ENCODE assay signal across 32 cellular contexts in genomic region chr13:52670726-52671125, GRCh38.
"Had no signal": no experiment of that assay in that cellular context is flagged by ENCODE, and none has a peak within 500 bp of the region (broad histone marks: within the 10 kb centered on the region; RNA-seq: fewer than 3 reads in every experiment).

No MANE protein-coding gene starts in this region.

- H3K4me1 ChIP-seq: breast epithelium had no signal

- ATAC-seq: activated CD8-positive, alpha-beta T cell treated with anti-CD3 and anti-CD28 coated beads for 36 hours; activated naive CD4-positive, alpha-beta T cell treated with anti-CD3 and anti-CD28 coated beads, Interleukin-2, amount 50 U/mL, for 72 hours; activated T-cell treated with anti-CD3 and anti-CD28 coated beads, Interleukin-2, amount 50 U/mL, for 4 hours; activated T-cell treated with anti-CD3 and anti-CD28 coated beads, Interleukin-2, amount 50 U/mL, for 72 hours; activated T-helper 17 cell treated with anti-CD3 and anti-CD28 coated beads, Interleukin-2, amount 50 U/mL, for 72 hours; body of pancreas had no signal

- DNase-seq: activated B cell treated with CpG ODN at 0.5 μM for 24 hours; activated CD4-positive, alpha-beta memory T cell treated with anti-CD3 and anti-CD28 coated beads for 36 hours; activated CD4-positive, alpha-beta T cell treated with anti-CD3 and anti-CD28 coated beads for 4 hours; activated CD4-positive, alpha-beta T cell treated with anti-CD3 and anti-CD28 coated beads, Interleukin-2, amount 10 ng/mL, durations not matched to agents 24 days and 14 days; activated CD4-positive, alpha-beta T cell treated with anti-CD3 and anti-CD28 coated beads, Interleukin-2, amount 50 U/mL, for 1 hour; activated CD4-positive, alpha-beta T cell treated with anti-CD3 and anti-CD28 coated beads, Interleukin-2, amount 50 U/mL, for 4 hours; activated CD4-positive, CD25-positive, alpha-beta regulatory T cell treated with anti-CD3 and anti-CD28 coated beads, Interleukin-2, amount 50 U/mL, for 72 hours; activated CD8-positive, alpha-beta memory T cell treated with anti-CD3 and anti-CD28 coated beads, Interleukin-2, amount 50 U/mL, for 4 hours; activated CD8-positive, alpha-beta T cell treated with anti-CD3 and anti-CD28 coated beads for 36 hours; activated effector memory CD4-positive, alpha-beta T cell treated with anti-CD3 and anti-CD28 coated beads, Interleukin-2, amount 50 U/mL, for 16 hours; activated gamma-delta T cell treated with Interleukin-2 at 50 U/mL for 16 hours; activated naive CD4-positive, alpha-beta T cell; activated naive CD4-positive, alpha-beta T cell treated with anti-CD3 and anti-CD28 coated beads for 36 hours; activated naive CD4-positive, alpha-beta T cell treated with anti-CD3 and anti-CD28 coated beads, Interleukin-2, amount 50 U/mL, for 16 hours; activated naive CD8-positive, alpha-beta T cell treated with anti-CD3 and anti-CD28 coated beads for 36 hours; activated T-cell treated with anti-CD3 and anti-CD28 coated beads for 4 hours; activated T-cell treated with anti-CD3 and anti-CD28 coated beads, Interleukin-2, amount 50 U/mL, for 1 hour; activated T-cell treated with anti-CD3 and anti-CD28 coated beads, Interleukin-2, amount 50 U/mL, for 4 hours; activated T-cell treated with anti-CD3 and anti-CD28 coated beads, Interleukin-2, amount 50 U/mL, for 72 hours; adrenal gland; amniotic stem cell; aorta; body of pancreas; brain microvascular endothelial cell; central memory CD4-positive, alpha-beta T cell; T-helper 2 cell; T-helper 9 cell had no signal

- H3K36me3 ChIP-seq: breast epithelium had no signal

- H3K4me3 ChIP-seq: adrenal gland, body of pancreas, breast epithelium had no signal

- H3K27ac ChIP-seq: adrenal gland, body of pancreas, brain microvascular endothelial cell, breast epithelium had no signal

- H3K27me3 ChIP-seq: adrenal gland, body of pancreas, brain microvascular endothelial cell, breast epithelium had no signal

- FAIRE-seq: astrocyte, TTC549 had no signal

- H3K9me3 ChIP-seq: adrenal gland, body of pancreas, breast epithelium had no signal
